In the genomic region with DNA sequence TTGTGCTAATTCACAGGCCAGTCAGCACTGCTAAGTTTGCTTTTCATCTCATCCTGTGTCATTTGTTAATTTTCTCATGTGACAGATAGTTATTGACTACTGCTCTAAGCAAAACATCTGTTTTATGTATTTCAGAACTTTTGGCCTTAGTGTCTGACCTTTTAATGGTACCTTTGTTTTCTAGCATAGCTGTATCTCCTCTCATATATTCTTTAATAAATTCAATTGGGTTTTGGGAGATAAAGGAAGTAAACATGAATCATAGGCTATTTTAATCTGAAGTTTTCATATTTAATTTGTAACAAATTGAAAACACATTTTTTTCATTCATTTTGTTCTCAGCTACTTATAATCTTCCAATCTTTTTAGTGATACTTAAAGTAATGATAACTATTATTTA, we compare ENCODE assay signal across 29 cellular contexts.
"Had no signal": no experiment of that assay in that cellular context is flagged by ENCODE, and none has a peak within 500 bp of the region (broad histone marks: within the 10 kb centered on the region; RNA-seq: fewer than 3 reads in every experiment).

No MANE protein-coding gene starts in this region.

- H3K27me3 ChIP-seq: left lung, neural progenitor cell, neutrophil, right atrium auricular region, right lobe of liver, testis, thyroid gland, transverse colon, upper lobe of left lung, vagina had no signal

- H3K4me1 Mint-ChIP-seq: mesothelial cell of epicardium, natural killer cell, nephron progenitor cell, neural progenitor cell had no signal

- H3K27me3 Mint-ChIP-seq: naive B cell; stimulated activated memory B cell treated with anti-CD40 and anti-IgM and Interleukin-4, amounts not matched to agents 10 μg/mL and 1 μg/mL and 100 μg/mL, for 72 hours; stimulated activated naive CD8-positive, alpha-beta T cell treated with anti-CD3 and anti-CD28 coated beads, Interleukin-15, amount 100 ng/mL, for 72 hours had no signal

- H3K4me3 ChIP-seq: left lung, lower lobe of right lung, neural progenitor cell, right atrium auricular region, right lobe of liver, smooth muscle cell, testis, thyroid gland, transverse colon, upper lobe of left lung, vagina had no signal

- FAIRE-seq: keratinocyte had no signal

- H3K36me3 Mint-ChIP-seq: naive B cell, natural killer cell had no signal

- H3K27ac ChIP-seq: left lung, lower lobe of right lung, neural progenitor cell, neutrophil, parathyroid adenoma, right atrium auricular region, right lobe of liver, testis, thyroid gland, transverse colon, upper lobe of left lung, vagina had no signal

- H2AFZ ChIP-seq: neural progenitor cell, parathyroid adenoma had no signal

- DNase-seq: left colon; left lung; lower lobe of right lung; mammary epithelial cell; mesendoderm; naive B cell; natural killer cell; nephron progenitor cell; occipital lobe; right lobe of liver; stimulated activated CD4-positive, alpha-beta T cell treated with anti-CD3 and anti-CD28 coated beads, Interleukin-1b, Interleukin-23, amount 100 ng/mL, for 48 hours; stimulated activated CD4-positive, alpha-beta T cell treated with anti-CD3 and anti-CD28 coated beads, Interleukin-2, amount 100 ng/mL, for 48 hours; stimulated activated CD4-positive, alpha-beta T cell treated with anti-CD3 and anti-CD28 coated beads, Interleukin-4, amount 100 ng/mL, for 4 hours; stimulated activated CD8-positive, alpha-beta memory T cell treated with anti-CD3 and anti-CD28 coated beads, Interleukin-4, amount 100 ng/mL, for 48 hours; stimulated activated naive CD4-positive, alpha-beta T cell treated with Interleukin-2 at 50 U/mL for 16 hours; stimulated activated naive CD8-positive, alpha-beta T cell treated with anti-CD3 and anti-CD28 coated beads, Interleukin-15, amount 100 ng/mL, for 72 hours; testis; thyroid gland; transverse colon; upper lobe of left lung had no signal

- H3K4me1 ChIP-seq: left lung, lower lobe of right lung, neural progenitor cell, parathyroid adenoma, right atrium auricular region, right lobe of liver, testis, thyroid gland, transverse colon, upper lobe of left lung, vagina had no signal

- H3K4me2 ChIP-seq: neural progenitor cell, smooth muscle cell had no signal

- H3K27ac Mint-ChIP-seq: mesothelial cell of epicardium; natural killer cell; nephron progenitor cell; neural progenitor cell; stimulated activated memory B cell treated with anti-CD40 and anti-IgM and Interleukin-4, amounts not matched to agents 10 μg/mL and 1 μg/mL and 100 μg/mL, for 72 hours; stimulated activated naive CD8-positive, alpha-beta T cell treated with anti-CD3 and anti-CD28 coated beads, Interleukin-15, amount 100 ng/mL, for 72 hours had no signal

- H3K36me3 ChIP-seq: left lung, lower lobe of right lung, neural progenitor cell, neutrophil, right atrium auricular region, right lobe of liver, thyroid gland, transverse colon, upper lobe of left lung, vagina had no signal

- H3K9me3 ChIP-seq: lower lobe of right lung, neutrophil, right lobe of liver, testis, thyroid gland, upper lobe of left lung, vagina had no signal

- H3K9ac ChIP-seq: neural progenitor cell, parathyroid adenoma had no signal

- ATAC-seq: left colon; left lung; lower lobe of right lung; natural killer cell; right lobe of liver; stimulated activated memory B cell treated with anti-CD40 and anti-IgM and Interleukin-4, amounts not matched to agents 10 μg/mL and 1 μg/mL and 100 μg/mL, for 72 hours; stimulated activated naive CD8-positive, alpha-beta T cell treated with anti-CD3 and anti-CD28 coated beads, Interleukin-15, amount 100 ng/mL, for 72 hours had no signal

- H3K9me3 Mint-ChIP-seq: natural killer cell; stimulated activated memory B cell treated with anti-CD40 and anti-IgM and Interleukin-4, amounts not matched to agents 10 μg/mL and 1 μg/mL and 100 μg/mL, for 72 hours had no signal

- H3K4me3 Mint-ChIP-seq: mesothelial cell of epicardium; naive B cell; natural killer cell; nephron progenitor cell; neural progenitor cell; stimulated activated memory B cell treated with anti-CD40 and anti-IgM and Interleukin-4, amounts not matched to agents 10 μg/mL and 1 μg/mL and 100 μg/mL, for 72 hours; stimulated activated naive CD8-positive, alpha-beta T cell treated with anti-CD3 and anti-CD28 coated beads, Interleukin-15, amount 100 ng/mL, for 72 hours had no signal
